ENCODE assay signal across 8 cellular contexts in the genomic region with DNA sequence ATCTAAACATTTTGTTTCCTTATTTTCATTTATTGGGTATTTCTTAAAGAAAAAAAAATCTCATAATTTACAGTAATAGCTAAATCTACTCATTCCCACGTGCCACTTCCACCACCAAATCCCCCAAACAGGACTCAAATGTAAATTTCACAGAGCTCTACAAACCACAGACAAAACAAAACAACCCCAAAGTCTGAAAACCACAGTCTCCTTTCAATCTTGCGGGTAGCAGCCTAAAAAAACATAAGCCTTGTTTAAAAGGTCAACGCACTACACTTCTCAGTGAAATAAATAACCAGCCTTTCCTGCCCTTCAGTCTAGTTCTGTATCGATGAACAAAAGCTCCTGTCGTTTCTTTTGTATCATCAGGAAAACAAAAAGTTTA.
A peak's percentile ranks its signal among the peaks of the same experiment; 100 is the strongest.
DNase-seq lines count a peak whose midpoint lies in the region; ATAC-seq and TF ChIP-seq lines count a peak whose summit lies in the region.

No MANE protein-coding gene starts in this region.

- peaks cover 0 to 28% (median 12%) of the 10 kb centered on the region in 4 donors for H3K4me1 ChIP-seq in Peyer's patch
- H3K4me1 ChIP-seq in ovary (ENCODE audit: insufficient read depth): peaks cover 11% of the 10 kb centered on the region

- H3K4me3 ChIP-seq in Peyer's patch: peak overlapping the region; percentile 31 to 47 (median 45)
- H3K4me3 ChIP-seq in epithelial cell of proximal tubule (ENCODE audit: low read depth, low read length): peak overlapping the region; percentile 44
- H3K4me3 ChIP-seq in ovary: peak overlapping the region; percentile 45

- H3K27me3 ChIP-seq in Peyer's patch (no peaks in the 10 kb centered on the region), ovary (no peaks in the 10 kb centered on the region)

- TF ChIP-seq EP300 in ovary (IDR thresholded peaks at IDR 0.05): no peak

- ATAC-seq in GM18861 (IDR thresholded peaks at IDR 0.05; ENCODE audit: unreplicated experiment) (peak; percentile 39), HG02678 (IDR thresholded peaks at IDR 0.05; ENCODE audit: unreplicated experiment) (peak; percentile 40)

- WGBS in ovary, 3 donors: 0 to 5% (median 2%) methylated on average over 5 of the region's 5 CpGs

- TF ChIP-seq CTCF in Peyer's patch (IDR thresholded peaks at IDR 0.05) (no peak), epithelial cell of proximal tubule (conservative IDR thresholded peaks at IDR 0.05; ENCODE audit: low read depth, low read length) (no peak), ovary (IDR thresholded peaks at IDR 0.05) (no peak)

- H3K27ac ChIP-seq in Peyer's patch (peak overlapping the region; percentile 80 to 87 (median 84)), ovary (peak overlapping the region; percentile 66 to 79)

- TF ChIP-seq POLR2A in Peyer's patch (IDR thresholded peaks at IDR 0.05): no peak
- TF ChIP-seq POLR2A in ovary (IDR thresholded peaks at IDR 0.05): no peak

- no peaks in the 10 kb centered on the region for H3K9me3 ChIP-seq in Peyer's patch
- H3K9me3 ChIP-seq in ovary: no peaks in the 10 kb centered on the region

- DNase-seq in Peyer's patch (peak in 1 of 3 donors; percentile 40), epithelial cell of proximal tubule (ENCODE audit: low read depth) (no peak), ovary (no peak), NCI-H2107 (lab: John Stamatoyannopoulos, UW) (no peak), anterior cingulate cortex (lab: John Stamatoyannopoulos, UW) (no peak)
- DNase-seq in effector CD8-positive, alpha-beta T cell (lab: John Stamatoyannopoulos, UW): no peak

- intact Hi-C loops in ovary (cut with DNase I): no loop called here

- H3K36me3 ChIP-seq in Peyer's patch (no peaks in the 10 kb centered on the region), ovary (no peaks in the 10 kb centered on the region)
